3 cellular contexts compared by ENCODE assay signal in genomic region chr13:112727581-112727980, GRCh38.
TF ChIP-seq lines count a peak whose summit lies in the region.

No MANE protein-coding gene starts in this region.

TF ChIP-seq in WTC11, 78 proteins besides CTCF, POLR2A, EP300 and RAD21:
- TF ChIP-seq ZNF317 (CRISPR knock-in tag; IDR thresholded peaks at IDR 0.05; ENCODE audit: borderline replicate concordance, low read depth) (no peak), HMGXB4 (CRISPR knock-in tag; IDR thresholded peaks at IDR 0.05) (0 out of 2 replicates have a peak, but pooled peaks have one; percentile 31), ATF3 (CRISPR knock-in tag; conservative IDR thresholded peaks at IDR 0.05) (no peak), NFE2L1 (CRISPR knock-in tag; IDR thresholded peaks at IDR 0.05) (no peak)

TF ChIP-seq in SK-N-SH, 30 proteins besides CTCF, POLR2A, EP300 and RAD21:
- no peak for TF ChIP-seq FOXM1 (IDR thresholded peaks at IDR 0.05; ENCODE audit: low read depth)
- TF ChIP-seq MAX (IDR thresholded peaks at IDR 0.05; ENCODE audit: low read depth): no peak
- TF ChIP-seq RCOR1 (IDR thresholded peaks at IDR 0.05; ENCODE audit: low read length): no peak
- TF ChIP-seq JUND (IDR thresholded peaks at IDR 0.05): no peak
- no peak for TF ChIP-seq SMC3 (IDR thresholded peaks at IDR 0.05; ENCODE audit: low read depth, low read length)
- no peak for TF ChIP-seq NRF1 (IDR thresholded peaks at IDR 0.05; ENCODE audit: low read depth, low read length)
- no peak for TF ChIP-seq FOSL2 (IDR thresholded peaks at IDR 0.05; ENCODE audit: borderline replicate concordance, low read depth)
- TF ChIP-seq SIN3A (IDR thresholded peaks at IDR 0.05; ENCODE audit: borderline replicate concordance, low read depth, low read length): no peak
- TF ChIP-seq RFX5 (IDR thresholded peaks at IDR 0.05; ENCODE audit: low read length): no peak
- TF ChIP-seq CHD2 (IDR thresholded peaks at IDR 0.05; ENCODE audit: low read length, partially characterized antibody): no peak
- TF ChIP-seq REST (IDR thresholded peaks at IDR 0.05; ENCODE audit: low read depth, low read length): no peak
- TF ChIP-seq USF1 (IDR thresholded peaks at IDR 0.05; ENCODE audit: borderline replicate concordance, low read depth): no peak
- no peak for TF ChIP-seq GATA2 (CRISPR knock-in tag; IDR thresholded peaks at IDR 0.05)
- TF ChIP-seq YY1 (IDR thresholded peaks at IDR 0.05; ENCODE audit: low read depth): no peak
- TF ChIP-seq PBX3 (IDR thresholded peaks at IDR 0.05): no peak
- TF ChIP-seq GABPA (IDR thresholded peaks at IDR 0.05; ENCODE audit: low read depth): no peak
- no peak for TF ChIP-seq NFIC (IDR thresholded peaks at IDR 0.05; ENCODE audit: borderline replicate concordance)

TF ChIP-seq in HepG2, 621 proteins besides CTCF, POLR2A, EP300 and RAD21:
- TF ChIP-seq ZFYVE20 (CRISPR knock-in tag; IDR thresholded peaks at IDR 0.05; ENCODE audit: borderline replicate concordance, low read depth) (no peak), CC2D1A (CRISPR knock-in tag; IDR thresholded peaks at IDR 0.05) (no peak), TBP (CRISPR knock-in tag; IDR thresholded peaks at IDR 0.05) (no peak), SP140L (CRISPR knock-in tag; IDR thresholded peaks at IDR 0.05; ENCODE audit: borderline replicate concordance) (no peak), SRF (IDR thresholded peaks at IDR 0.05; ENCODE audit: low read depth, low read length) (no peak), E2F1 (CRISPR knock-in tag; IDR thresholded peaks at IDR 0.05) (no peak), ZBTB43 (CRISPR knock-in tag; conservative IDR thresholded peaks at IDR 0.05) (no peak), CHCHD3 (CRISPR knock-in tag; IDR thresholded peaks at IDR 0.05) (no peak), SAFB2 (CRISPR knock-in tag; IDR thresholded peaks at IDR 0.05; ENCODE audit: borderline replicate concordance, low read depth) (no peak), ZNF549 (CRISPR knock-in tag; IDR thresholded peaks at IDR 0.05) (no peak), KLF11 (CRISPR knock-in tag; IDR thresholded peaks at IDR 0.05) (no peak), ISL2 (CRISPR knock-in tag; IDR thresholded peaks at IDR 0.05) (no peak), HNF1B (CRISPR knock-in tag; IDR thresholded peaks at IDR 0.05) (no peak), RXRB (CRISPR knock-in tag; IDR thresholded peaks at IDR 0.05; ENCODE audit: borderline replicate concordance) (no peak), ZNF850 (CRISPR knock-in tag; conservative IDR thresholded peaks at IDR 0.05) (no peak), SATB2 (CRISPR knock-in tag; IDR thresholded peaks at IDR 0.05) (no peak), HES4 (CRISPR knock-in tag; IDR thresholded peaks at IDR 0.05; ENCODE audit: borderline replicate concordance) (no peak)
